Comparison of ENCODE assay signal across 8 cellular contexts in the genomic region with DNA sequence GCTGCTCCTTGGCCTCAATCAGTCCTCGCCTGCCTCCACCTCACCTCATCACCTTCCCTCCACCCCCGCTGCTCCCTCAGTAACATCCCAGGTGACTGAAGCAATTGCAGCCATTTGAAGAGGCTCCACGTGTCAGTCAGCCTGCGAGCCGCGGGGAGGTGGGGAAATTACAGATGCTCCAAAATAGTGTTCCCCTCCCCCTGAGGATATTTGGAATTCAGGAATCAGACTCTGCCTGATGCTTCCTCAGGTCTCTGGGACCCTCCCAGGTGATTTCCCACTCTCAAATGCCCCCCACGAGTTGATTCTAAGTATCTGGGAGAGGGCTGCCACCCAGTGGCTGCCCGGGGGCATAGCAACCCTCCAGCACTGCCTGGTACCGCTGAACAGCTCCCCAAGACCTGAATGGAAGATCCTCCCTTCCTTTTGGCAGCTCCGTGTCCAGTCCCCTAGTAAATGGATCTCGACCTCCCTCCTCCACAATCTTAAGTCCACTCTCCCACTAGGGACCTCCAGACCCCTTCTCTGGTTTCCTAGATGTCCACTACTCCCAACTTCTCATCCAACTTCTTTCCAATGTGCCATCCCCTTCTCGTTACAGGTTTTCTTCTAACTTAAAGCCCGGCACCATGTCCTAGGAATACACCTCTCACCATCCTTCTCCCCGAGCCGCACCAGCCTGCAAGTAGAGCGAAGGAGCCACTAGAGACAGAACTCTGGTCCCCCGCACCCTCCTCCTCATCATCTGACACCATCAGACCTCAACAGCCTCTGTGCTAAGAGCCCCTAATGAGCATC. TPM values are rescaled to one million over a fixed set of nuclear protein-coding genes. Genes with fewer than 3 reads are reported as not detected.
DNase-seq lines count a peak whose midpoint lies in the region; ATAC-seq and TF ChIP-seq lines count a peak whose summit lies in the region.

No MANE protein-coding gene starts in this region.

- peaks cover 13% of the 10 kb centered on the region for H3K27me3 ChIP-seq in trophoblast cell (ENCODE audit: insufficient read depth, low read length)

- WGBS in trophoblast cell (ENCODE audit: extremely low coverage, insufficient coverage, insufficient read length), result no CpG with 5 or more reads among the region's 17 CpGs

- no peak overlapping the region for H2BK120ac ChIP-seq in trophoblast cell (ENCODE audit: insufficient read depth, low read length, poor library complexity)

- no peak overlapping the region for H2BK12ac ChIP-seq in trophoblast cell (ENCODE audit: low read length)

- no peak overlapping the region for H4K8ac ChIP-seq in trophoblast cell (ENCODE audit: low read depth, low read length)

- no peak overlapping the region for H3K27ac ChIP-seq in trophoblast cell (ENCODE audit: low read depth, low read length)

- H3K79me2 ChIP-seq in trophoblast cell (ENCODE audit: control insufficient read depth, insufficient read depth, low read length, poor library complexity), result no peaks in the 10 kb centered on the region

- no peak overlapping the region for H3K4me3 ChIP-seq in trophoblast cell (ENCODE audit: low read depth, low read length)

- H3K4me2 ChIP-seq in trophoblast cell (ENCODE audit: low read length), result peak overlapping the region; percentile 48

- no peak overlapping the region for H3K23ac ChIP-seq in trophoblast cell (ENCODE audit: low read length)

- H3K14ac ChIP-seq in trophoblast cell (ENCODE audit: low read length), result no peak overlapping the region

- H3K9me3 ChIP-seq in trophoblast cell (ENCODE audit: insufficient read depth, low read depth, low read length), result peaks cover 5% of the 10 kb centered on the region

- no peak overlapping the region for H3K18ac ChIP-seq in trophoblast cell (ENCODE audit: low read length)

- peak; percentile 31 for DNase-seq in COR-L47 (lab: John Stamatoyannopoulos, UW)
- DNase-seq in activated gamma-delta T cell treated with anti-CD3 and anti-CD28 coated beads, Interleukin-2, amount 50 U/mL, for 16 hours (ENCODE audit: low read depth), result peak; percentile 34
- peak; percentile 73 for DNase-seq in globus pallidus (ENCODE audit: low spot score)
- DNase-seq in trophoblast cell, result peak in 1 of 2 donors; percentile 48

- no peak overlapping the region for H2AK5ac ChIP-seq in trophoblast cell (ENCODE audit: low read length)

- no peak overlapping the region for H4K12ac ChIP-seq in trophoblast cell (ENCODE audit: low read depth, low read length)

- no peaks in the 10 kb centered on the region for H3K79me1 ChIP-seq in trophoblast cell (ENCODE audit: low read length)

- H2BK5ac ChIP-seq in trophoblast cell (ENCODE audit: low read depth, low read length, poor library complexity), result no peak overlapping the region

- no peak overlapping the region for H3K9ac ChIP-seq in trophoblast cell (ENCODE audit: low read length)

- H3K36me3 ChIP-seq in trophoblast cell (ENCODE audit: control insufficient read depth in 1 of 2, insufficient read depth in 2 of 2, low read length in 2 of 2), result no peaks in the 10 kb centered on the region

- no peak overlapping the region for H4K91ac ChIP-seq in trophoblast cell (ENCODE audit: low read depth, low read length)

- peaks cover 3 to 11% of the 10 kb centered on the region in 2 experiments for H3K4me1 ChIP-seq in trophoblast cell (ENCODE audit: control insufficient read depth in 1 of 2, insufficient read depth in 2 of 2, low read length in 2 of 2)

- no peak overlapping the region for H3K4ac ChIP-seq in trophoblast cell (ENCODE audit: low read depth, low read length)

- H2AFZ ChIP-seq in trophoblast cell (ENCODE audit: insufficient read depth, low read length, poor library complexity), result no peak overlapping the region

- ATAC-seq in HG03342 (IDR thresholded peaks at IDR 0.05; ENCODE audit: unreplicated experiment) (peak; percentile 54), HG03354 (IDR thresholded peaks at IDR 0.05; ENCODE audit: poor library complexity, severe bottlenecking, unreplicated experiment) (no peak), GM21390 (IDR thresholded peaks at IDR 0.05; ENCODE audit: unreplicated experiment) (no peak)

TF ChIP-seq in PFSK-1, 5 proteins besides CTCF, POLR2A, EP300 and RAD21:
- TF ChIP-seq SIN3A (IDR thresholded peaks at IDR 0.05; ENCODE audit: borderline replicate concordance, insufficient read depth, low read length), result no peak
- TF ChIP-seq, protein P1, sequence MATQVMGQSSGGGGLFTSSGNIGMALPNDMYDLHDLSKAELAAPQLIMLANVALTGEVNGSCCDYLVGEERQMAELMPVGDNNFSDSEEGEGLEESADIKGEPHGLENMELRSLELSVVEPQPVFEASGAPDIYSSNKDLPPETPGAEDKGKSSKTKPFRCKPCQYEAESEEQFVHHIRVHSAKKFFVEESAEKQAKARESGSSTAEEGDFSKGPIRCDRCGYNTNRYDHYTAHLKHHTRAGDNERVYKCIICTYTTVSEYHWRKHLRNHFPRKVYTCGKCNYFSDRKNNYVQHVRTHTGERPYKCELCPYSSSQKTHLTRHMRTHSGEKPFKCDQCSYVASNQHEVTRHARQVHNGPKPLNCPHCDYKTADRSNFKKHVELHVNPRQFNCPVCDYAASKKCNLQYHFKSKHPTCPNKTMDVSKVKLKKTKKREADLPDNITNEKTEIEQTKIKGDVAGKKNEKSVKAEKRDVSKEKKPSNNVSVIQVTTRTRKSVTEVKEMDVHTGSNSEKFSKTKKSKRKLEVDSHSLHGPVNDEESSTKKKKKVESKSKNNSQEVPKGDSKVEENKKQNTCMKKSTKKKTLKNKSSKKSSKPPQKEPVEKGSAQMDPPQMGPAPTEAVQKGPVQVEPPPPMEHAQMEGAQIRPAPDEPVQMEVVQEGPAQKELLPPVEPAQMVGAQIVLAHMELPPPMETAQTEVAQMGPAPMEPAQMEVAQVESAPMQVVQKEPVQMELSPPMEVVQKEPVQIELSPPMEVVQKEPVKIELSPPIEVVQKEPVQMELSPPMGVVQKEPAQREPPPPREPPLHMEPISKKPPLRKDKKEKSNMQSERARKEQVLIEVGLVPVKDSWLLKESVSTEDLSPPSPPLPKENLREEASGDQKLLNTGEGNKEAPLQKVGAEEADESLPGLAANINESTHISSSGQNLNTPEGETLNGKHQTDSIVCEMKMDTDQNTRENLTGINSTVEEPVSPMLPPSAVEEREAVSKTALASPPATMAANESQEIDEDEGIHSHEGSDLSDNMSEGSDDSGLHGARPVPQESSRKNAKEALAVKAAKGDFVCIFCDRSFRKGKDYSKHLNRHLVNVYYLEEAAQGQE (IDR thresholded peaks at IDR 0.05; ENCODE audit: insufficient read depth in 1 of 2, low read depth in 2 of 2, low read length in 2 of 2), result peak; percentile 51 to 81; a peak in 3 of 4 replicates

RNA-seq across cellular contexts. Expression of gene ASIC1, which starts 1.4 kb away (rescaled TPM):
- polyA plus RNA-seq in PFSK-1 (2012; ENCODE audit: insufficient read length, low read depth), result 14.0 TPM
- 0.44 and 0.62 TPM in 2 replicates for polyA plus RNA-seq in trophoblast cell (2013)

RNA-seq across cellular contexts. Expression of gene SMARCD1, which starts 29.1 kb away (rescaled TPM):
- polyA plus RNA-seq in PFSK-1 (2012; ENCODE audit: insufficient read length, low read depth), result 50.9 TPM
- polyA plus RNA-seq in trophoblast cell (2013), result 42.7 and 44.2 TPM in 2 replicates

RNA-seq across cellular contexts. Expression of gene RACGAP1, which starts 30.7 kb away (rescaled TPM):
- 41.3 TPM for polyA plus RNA-seq in PFSK-1 (2012; ENCODE audit: insufficient read length, low read depth)
- 34.8 and 37.0 TPM in 2 replicates for polyA plus RNA-seq in trophoblast cell (2013)

RNA-seq across cellular contexts. Expression of gene GPD1, which starts 47.8 kb away (rescaled TPM):
- 0.46 TPM for polyA plus RNA-seq in PFSK-1 (2012; ENCODE audit: insufficient read length, low read depth)
- polyA plus RNA-seq in trophoblast cell (2013), result 0.07 and 0.10 TPM in 2 replicates

RNA-seq across cellular contexts. Expression of gene COX14, which starts 56.0 kb away (rescaled TPM):
- 72.5 TPM for polyA plus RNA-seq in PFSK-1 (2012; ENCODE audit: insufficient read length, low read depth)
- polyA plus RNA-seq in trophoblast cell (2013), result 66.2 and 68.0 TPM in 2 replicates
